ENCODE assay signal across 8 cellular contexts in the genomic region with DNA sequence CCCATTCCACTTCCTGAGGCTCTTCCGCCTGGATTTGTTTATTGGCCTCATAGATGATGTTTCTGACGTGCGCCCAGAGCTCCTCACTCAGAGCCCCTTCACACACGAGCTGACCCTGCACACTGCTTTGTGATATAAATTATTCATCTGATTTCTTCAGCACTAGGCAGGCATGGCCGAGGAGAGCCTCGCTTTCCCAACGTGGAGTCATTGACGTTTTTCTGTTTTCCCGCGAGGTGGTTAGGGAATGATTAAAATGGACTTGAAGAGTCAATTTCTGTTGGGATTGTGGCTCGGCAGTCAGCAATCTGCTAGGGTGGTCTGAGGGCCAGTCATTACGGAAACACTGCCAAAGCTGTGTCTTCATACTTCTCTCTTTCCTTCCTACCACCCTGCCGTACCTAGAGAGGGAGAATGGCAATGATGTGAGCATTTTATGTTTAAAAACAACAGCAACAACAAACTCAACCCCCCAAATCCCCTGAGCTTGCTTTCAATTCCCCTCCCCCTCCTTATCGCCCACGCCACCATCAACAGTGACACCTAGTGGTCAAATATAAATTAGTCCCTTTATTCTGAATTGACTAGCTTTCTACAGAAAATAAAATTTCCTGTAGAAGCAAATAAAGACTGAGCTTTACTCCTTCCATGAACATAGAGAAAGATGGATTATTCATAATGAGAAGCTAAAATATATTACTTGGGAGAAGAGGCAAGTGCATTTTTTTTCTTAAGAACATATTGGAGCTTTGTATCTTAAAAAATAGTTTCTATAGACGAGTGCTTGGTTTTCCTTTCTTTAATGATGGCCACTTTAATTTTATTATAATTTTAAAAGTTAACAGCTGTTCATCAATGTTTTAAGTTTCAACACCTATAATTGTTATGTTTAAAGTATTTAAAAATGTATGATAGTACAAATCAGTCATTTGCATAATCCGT.
DNase-seq lines count a peak whose midpoint lies in the region; ATAC-seq and TF ChIP-seq lines count a peak whose summit lies in the region.

No MANE protein-coding gene starts in this region.

- H3K4me1 Mint-ChIP-seq in Calu3 (ENCODE audit: low read depth, unreplicated experiment) (peaks cover 17% of the 10 kb centered on the region), mesothelial cell of epicardium (peaks cover 21% of the 10 kb centered on the region)
- peaks cover 12% of the 10 kb centered on the region for H3K4me1 Mint-ChIP-seq in activated CD8-positive, alpha-beta T cell treated with anti-CD3 and anti-CD28 coated beads, Interleukin-2, amount 10 ng/mL, durations not matched to agents 7 days and 5 days (ENCODE audit: low read depth)

- H3K4me1 ChIP-seq in suprapubic skin = peaks cover 25% of the 10 kb centered on the region

- WGBS in suprapubic skin = 8% methylated on average over 17 of the region's 17 CpGs

- H3K27me3 ChIP-seq in suprapubic skin = peaks cover 15% of the 10 kb centered on the region

- POLR2A ChIA-PET in activated CD8-positive, alpha-beta T cell treated with anti-CD3 and anti-CD28 coated beads, Interleukin-2, amount 10 ng/mL, durations not matched to agents 7 days and 5 days (lab: Charles Lee) = no interaction called here

- no peaks in the 10 kb centered on the region for H3K27me3 Mint-ChIP-seq in Calu3 (ENCODE audit: unreplicated experiment)
- H3K27me3 Mint-ChIP-seq in activated CD8-positive, alpha-beta T cell treated with anti-CD3 and anti-CD28 coated beads, Interleukin-2, amount 10 ng/mL, durations not matched to agents 7 days and 5 days (ENCODE audit: low read depth) = peaks cover 43% of the 10 kb centered on the region
- peaks cover 48% of the 10 kb centered on the region for H3K27me3 Mint-ChIP-seq in mesothelial cell of epicardium (ENCODE audit: low read depth)

- H3K27ac ChIP-seq in suprapubic skin = peak overlapping the region; percentile 21

- no peaks in the 10 kb centered on the region for H3K36me3 ChIP-seq in suprapubic skin

- no peak for TF ChIP-seq EP300 in suprapubic skin (IDR thresholded peaks at IDR 0.05)

- DNase-seq in Calu3 = peak; percentile 49
- DNase-seq in HFF-Myc (ENCODE audit: extremely low read depth, low read depth) = peak; percentile 51
- DNase-seq in NCI-H226 = peak; percentile 12
- peak; percentile 47 for DNase-seq in activated CD8-positive, alpha-beta T cell treated with anti-CD3 and anti-CD28 coated beads, Interleukin-2, amount 10 ng/mL, durations not matched to agents 7 days and 5 days
- peak; percentile 66 for DNase-seq in epidermal melanocyte (ENCODE audit: insufficient read length, low spot score)
- no peak for DNase-seq in mesothelial cell of epicardium (ENCODE audit: low spot score in 2 of 2, unreplicated experiment in 2 of 2)
- peak in 1 of 2 donors; percentile 63 for DNase-seq in suprapubic skin (ENCODE audit: low spot score in 2 of 2)

- H3K4me3 Mint-ChIP-seq in Calu3 (ENCODE audit: low read depth, unreplicated experiment) (peak overlapping the region; percentile 73), mesothelial cell of epicardium (peak overlapping the region; percentile 60)
- H3K4me3 Mint-ChIP-seq in activated CD8-positive, alpha-beta T cell treated with anti-CD3 and anti-CD28 coated beads, Interleukin-2, amount 10 ng/mL, durations not matched to agents 7 days and 5 days = peak overlapping the region; percentile 63

- H3K4me3 ChIP-seq in HFF-Myc (replicated peaks; ENCODE audit: low read depth, low read length) (peak overlapping the region; percentile 33), suprapubic skin (peak overlapping the region; percentile 39)

- no peak for TF ChIP-seq POLR2A in suprapubic skin (IDR thresholded peaks at IDR 0.05)

- H3K36me3 Mint-ChIP-seq in Calu3 (ENCODE audit: insufficient read depth, unreplicated experiment) (peaks cover 12% of the 10 kb centered on the region), mesothelial cell of epicardium (no peaks in the 10 kb centered on the region)
- no peaks in the 10 kb centered on the region for H3K36me3 Mint-ChIP-seq in activated CD8-positive, alpha-beta T cell treated with anti-CD3 and anti-CD28 coated beads, Interleukin-2, amount 10 ng/mL, durations not matched to agents 7 days and 5 days (ENCODE audit: low read depth)

- no peaks in the 10 kb centered on the region for H3K9me3 ChIP-seq in suprapubic skin

- no TSS peak for BruUV-seq in Calu3 (replicated peaks; lab: Mats Ljungman, UMichigan)

- CTCF ChIA-PET in Calu3 (lab: Charles Lee) = interaction anchor here (0.5 to 2.5 kb wide), 13 partner anchors 8 to 427 kb away, joined by 3 to 39 read pairs (median 7); no protein-coding TSS in a partner anchor
- CTCF ChIA-PET in activated CD8-positive, alpha-beta T cell treated with anti-CD3 and anti-CD28 coated beads, Interleukin-2, amount 10 ng/mL, durations not matched to agents 7 days and 5 days (lab: Charles Lee) = interaction anchor here (0.7 to 3.0 kb wide), 73 partner anchors 8 to 648 kb away, joined by 3 to 37 read pairs (median 4); a partner anchor contains a TSS

- intact Hi-C loops in Calu3 (cut with micrococcal nuclease; ENCODE audit: unreplicated experiment) = loop anchor here (1.0 to 10.0 kb wide), 5 partner anchors 82 to 427 kb away; a partner anchor contains a TSS

- peak; percentile 62 for ATAC-seq in activated CD8-positive, alpha-beta T cell treated with anti-CD3 and anti-CD28 coated beads, Interleukin-2, amount 10 ng/mL, durations not matched to agents 7 days and 5 days
- ATAC-seq in GM21515 (IDR thresholded peaks at IDR 0.05; ENCODE audit: unreplicated experiment) = no peak

- H3K9me3 Mint-ChIP-seq in Calu3 (ENCODE audit: low read depth, unreplicated experiment) = no peaks in the 10 kb centered on the region
- H3K9me3 Mint-ChIP-seq in activated CD8-positive, alpha-beta T cell treated with anti-CD3 and anti-CD28 coated beads, Interleukin-2, amount 10 ng/mL, durations not matched to agents 7 days and 5 days (ENCODE audit: insufficient read depth) = no peaks in the 10 kb centered on the region
- H3K9me3 Mint-ChIP-seq in mesothelial cell of epicardium = no peaks in the 10 kb centered on the region

- peak overlapping the region; percentile 64 for H3K27ac Mint-ChIP-seq in Calu3 (ENCODE audit: unreplicated experiment)
- H3K27ac Mint-ChIP-seq in activated CD8-positive, alpha-beta T cell treated with anti-CD3 and anti-CD28 coated beads, Interleukin-2, amount 10 ng/mL, durations not matched to agents 7 days and 5 days = no peak overlapping the region
- no peak overlapping the region for H3K27ac Mint-ChIP-seq in mesothelial cell of epicardium

- peak; percentile 48 for TF ChIP-seq CTCF in Calu3 (IDR thresholded peaks at IDR 0.05; ENCODE audit: unreplicated experiment)
- peak; percentile 54 for TF ChIP-seq CTCF in HFF-Myc (IDR thresholded peaks at IDR 0.05; ENCODE audit: low read depth, low read length, missing control alignments)
- peak; percentile 96 for TF ChIP-seq CTCF in mesothelial cell of epicardium (IDR thresholded peaks at IDR 0.05; ENCODE audit: unreplicated experiment)
- TF ChIP-seq CTCF in suprapubic skin (IDR thresholded peaks at IDR 0.05) = peak; percentile 41 to 62

Comparison
In these comparisons a context has a peak if more than half of its experiments do, and no peak if none do; other contexts are left out.
1. DNase-seq: peak in Calu3 (single experiment), HFF-Myc (single experiment), NCI-H226 (single experiment), activated CD8-positive, alpha-beta T cell treated with anti-CD3 and anti-CD28 coated beads, Interleukin-2, amount 10 ng/mL, durations not matched to agents 7 days and 5 days (single experiment) and epidermal melanocyte (single experiment); none in mesothelial cell of epicardium (0 of 2).
2. Peak in every context shown above with its lines, with median percentiles within 50 percentile points of each other: H3K4me3 Mint-ChIP-seq and CTCF ChIP-seq.